Comparison of ENCODE assay signal across 22 cellular contexts in genomic region chr7:91383186-91383585, GRCh38.
DNase-seq lines count a peak whose midpoint lies in the region; ATAC-seq and TF ChIP-seq lines count a peak whose summit lies in the region.
"Had no signal": no experiment of that assay in that cellular context is flagged by ENCODE, and none has a peak within 500 bp of the region (broad histone marks: within the 10 kb centered on the region; RNA-seq: fewer than 3 reads in every experiment).

No MANE protein-coding gene starts in this region.

- DNase-seq in AG08395 (ENCODE audit: low spot score) (peak; percentile 43), HFF-Myc (ENCODE audit: extremely low read depth, low read depth) (peak; percentile 7), astrocyte of the spinal cord (ENCODE audit: low read depth, low spot score) (peak; percentile 86), foreskin fibroblast (peak; percentile 5 to 66), pons (ENCODE audit: low spot score) (no peak)
- DNase-seq: activated naive CD4-positive, alpha-beta T cell treated with anti-CD3 and anti-CD28 coated beads, Interleukin-2, amount 50 U/mL, for 16 hours; aorta; effector memory CD4-positive, alpha-beta T cell; glutamatergic neuron; HFFc6; natural killer cell; NCI-H187; NCI-H2227 treated with DMSO at 0.1 percent for 48 hours; PC-9; right lobe of liver; SHP77 treated with DMSO at 0.1 percent for 48 hours; stimulated activated CD8-positive, alpha-beta memory T cell treated with anti-CD3 and anti-CD28 coated beads, Interleukin-4, amount 100 ng/mL, for 48 hours; substantia nigra had no signal

- in situ Hi-C loops in astrocyte of the spinal cord (cut with HindIII; ENCODE audit: low sequenced_read_pairs): no loop called here

- TF ChIP-seq CTCF in HFF-Myc (IDR thresholded peaks at IDR 0.05; ENCODE audit: low read depth, low read length, missing control alignments) (no peak), astrocyte of the spinal cord (IDR thresholded peaks at IDR 0.05; ENCODE audit: low read depth, low read length) (no peak), foreskin fibroblast (IDR thresholded peaks at IDR 0.05; ENCODE audit: low read depth, low read length) (no peak)

- H3K4me3 ChIP-seq in HFF-Myc (replicated peaks; ENCODE audit: low read depth, low read length) (no peak overlapping the region), astrocyte of the spinal cord (ENCODE audit: low read depth, low read length) (no peak overlapping the region), foreskin fibroblast (ENCODE audit: low read depth in 1 of 2, low read length in 2 of 2) (peak overlapping the region in 1 of 2 donors; percentile 2)
- H3K4me3 ChIP-seq: PC-9, right lobe of liver had no signal

- ATAC-seq in GM21576 (IDR thresholded peaks at IDR 0.05; ENCODE audit: unreplicated experiment) (no peak), GM18867 (IDR thresholded peaks at IDR 0.05; ENCODE audit: unreplicated experiment) (no peak), HG03139 (IDR thresholded peaks at IDR 0.05; ENCODE audit: unreplicated experiment) (no peak)
- ATAC-seq: left lobe of liver, natural killer cell, right lobe of liver had no signal
